ENCODE assay signal across 18 cellular contexts in the genomic region with DNA sequence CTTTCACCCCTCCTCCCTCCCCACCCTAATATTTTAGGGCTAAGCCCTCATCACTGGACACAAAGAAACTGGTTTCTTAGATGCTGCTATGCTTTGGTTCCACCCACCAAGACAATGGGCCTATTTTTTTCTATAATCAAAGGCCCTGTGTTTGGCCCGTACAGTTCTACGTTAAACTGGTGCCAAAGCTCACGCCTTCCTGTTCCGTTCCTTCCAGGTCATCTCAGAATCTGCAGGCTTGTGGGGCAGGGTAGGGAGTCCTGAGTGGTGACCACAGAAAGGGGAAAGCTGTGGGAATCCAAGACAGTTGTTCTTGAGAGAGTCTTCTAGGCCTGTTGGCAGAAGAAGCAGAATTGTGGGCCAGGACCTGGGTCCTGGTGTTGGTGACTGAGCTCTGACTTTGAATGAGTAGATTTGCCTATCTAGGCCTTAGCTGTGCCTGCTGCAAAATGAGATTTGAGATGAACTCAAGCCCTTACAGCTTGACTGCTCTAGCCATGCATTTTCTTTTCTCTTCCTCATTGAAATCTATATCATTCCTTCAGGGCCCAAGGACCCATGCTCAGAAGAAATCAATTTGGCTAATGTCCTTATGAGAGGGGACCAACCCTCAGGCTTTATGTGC. TPM values are rescaled to one million over a fixed set of nuclear protein-coding genes. Genes with fewer than 3 reads are reported as not detected.
A peak's percentile ranks its signal among the peaks of the same experiment; 100 is the strongest.
DNase-seq lines count a peak whose midpoint lies in the region; ATAC-seq, FAIRE-seq and TF ChIP-seq lines count a peak whose summit lies in the region.
"Had no signal": no experiment of that assay in that cellular context is flagged by ENCODE, and none has a peak within 500 bp of the region (broad histone marks: within the 10 kb centered on the region; RNA-seq: fewer than 3 reads in every experiment).

No MANE protein-coding gene starts in this region.

- no peaks in the 10 kb centered on the region for H3K36me3 ChIP-seq in HepG2 (replicated peaks in 1 of 2; ENCODE audit: control insufficient read depth in 1 of 2, insufficient read depth in 2 of 2, low read length in 2 of 2)
- H3K36me3 ChIP-seq in right lobe of liver, result no peaks in the 10 kb centered on the region
- no peaks in the 10 kb centered on the region for H3K36me3 ChIP-seq in colonic mucosa
- H3K36me3 ChIP-seq: upper lobe of right lung had no signal

- in situ Hi-C loops in HepG2 (cut with HindIII; ENCODE audit: extremely low pct_ligation_motif_present, low pct_unique_long_range_greater_than_20kb), result no loop called here

- no peaks in the 10 kb centered on the region for H3K79me2 ChIP-seq in HepG2 (ENCODE audit: insufficient read depth, low read length)

- FAIRE-seq in HepG2 (lab: Jason Lieb, UNC), result peak; percentile 60
- FAIRE-seq: islet of Langerhans had no signal

- intact Hi-C loops in HepG2 (cut with micrococcal nuclease; ENCODE audit: unreplicated experiment) (loop anchor here (2.0 to 5.0 kb wide), 2 partner anchors 19 to 35 kb away; no protein-coding TSS in a partner anchor), right lobe of liver (cut with DNase I) (no loop called here), colonic mucosa (cut with DNase I) (no loop called here)

- BruUV-seq in HepG2 (replicated peaks; lab: Mats Ljungman, UMichigan), result TSS peak; percentile 84

- no peaks in the 10 kb centered on the region for H3K27me3 ChIP-seq in HepG2 (ENCODE audit: control insufficient read depth in 1 of 2, insufficient read depth in 2 of 2, low read length in 2 of 2)
- H3K27me3 ChIP-seq in right lobe of liver, result no peaks in the 10 kb centered on the region
- H3K27me3 ChIP-seq in colonic mucosa, result no peaks in the 10 kb centered on the region
- H3K27me3 ChIP-seq: upper lobe of right lung had no signal

- peak overlapping the region; percentile 69 for H3K27ac ChIP-seq in HepG2 (ENCODE audit: extremely low read length, insufficient read depth, low read length)
- H3K27ac ChIP-seq in right lobe of liver, result no peak overlapping the region
- H3K27ac ChIP-seq in colonic mucosa, result peak overlapping the region; percentile 27
- H3K27ac ChIP-seq: PC-9, upper lobe of right lung had no signal

- H3K4me1 ChIP-seq in HepG2 (ENCODE audit: insufficient read depth, low read length), result peaks cover 60% of the 10 kb centered on the region
- no peaks in the 10 kb centered on the region for H3K4me1 ChIP-seq in right lobe of liver
- peaks cover 6% of the 10 kb centered on the region for H3K4me1 ChIP-seq in colonic mucosa
- H3K4me1 ChIP-seq: upper lobe of right lung had no signal

- no peak overlapping the region for H3K4me3 ChIP-seq in HepG2 (replicated peaks in 1 of 3; ENCODE audit: insufficient read depth in 1 of 3, low read depth in 2 of 3, low read length in 3 of 3)
- H3K4me3 ChIP-seq in right lobe of liver, result no peak overlapping the region
- no peak overlapping the region for H3K4me3 ChIP-seq in colonic mucosa
- H3K4me3 ChIP-seq: PC-9, upper lobe of right lung had no signal

- CTCF ChIA-PET in HepG2 (lab: Yijun Ruan, JAX; ENCODE audit: low intra/inter-chr PET ratio, low total read pairs), result interaction anchor here (1.6 kb wide), 1 partner anchor 68 kb away, joined by 4 read pairs; no protein-coding TSS in a partner anchor

- H3K27me3 Mint-ChIP-seq in activated T-cell treated with anti-CD3 and anti-CD28 coated beads, Interleukin-2, amount 50 U/mL, for 24 hours, result no peaks in the 10 kb centered on the region
- H3K27me3 Mint-ChIP-seq: stimulated activated memory B cell treated with anti-CD40 and anti-IgM and Interleukin-4, amounts not matched to agents 10 μg/mL and 1 μg/mL and 100 μg/mL, for 72 hours had no signal

- peak; percentile 72 for ATAC-seq in HepG2
- no peak for ATAC-seq in right lobe of liver
- ATAC-seq in HG03565 (IDR thresholded peaks at IDR 0.05; ENCODE audit: unreplicated experiment), result no peak
- ATAC-seq: stimulated activated memory B cell treated with anti-CD40 and anti-IgM and Interleukin-4, amounts not matched to agents 10 μg/mL and 1 μg/mL and 100 μg/mL, for 72 hours; upper lobe of right lung had no signal

- H3K36me3 Mint-ChIP-seq in activated T-cell treated with anti-CD3 and anti-CD28 coated beads, Interleukin-2, amount 50 U/mL, for 24 hours (ENCODE audit: low read depth), result no peaks in the 10 kb centered on the region
- H3K36me3 Mint-ChIP-seq: stimulated activated memory B cell treated with anti-CD40 and anti-IgM and Interleukin-4, amounts not matched to agents 10 μg/mL and 1 μg/mL and 100 μg/mL, for 72 hours had no signal

- DNase-seq in HepG2 (ENCODE audit: low spot score), result peak; percentile 52
- DNase-seq in right lobe of liver, result no peak
- no peak for DNase-seq in colonic mucosa
- DNase-seq in midbrain (lab: John Stamatoyannopoulos, UW), result peak; percentile 87
- no peak for DNase-seq in activated T-cell treated with anti-CD3 and anti-CD28 coated beads, Interleukin-2, amount 50 U/mL, for 24 hours
- DNase-seq in DMS153 treated with DMSO at 0.1 percent for 48 hours (lab: John Stamatoyannopoulos, UW; ENCODE audit: unreplicated experiment), result no peak
- DNase-seq in cerebellar nuclear complex (lab: John Stamatoyannopoulos, UW), result no peak
- DNase-seq: activated T-cell treated with anti-CD3 and anti-CD28 coated beads, Interleukin-2, amount 50 U/mL, for 48 hours; NCI-H2081 treated with DMSO at 0.1 percent for 48 hours; NCI-H524 treated with DMSO at 0.1 percent for 48 hours; PC-9; upper lobe of right lung had no signal

- peak overlapping the region; percentile 39; the same call in 1 of the 2 replicates for H3K9ac ChIP-seq in HepG2 (ENCODE audit: insufficient read depth, low read depth, low read length)
- no peak overlapping the region for H3K9ac ChIP-seq in colonic mucosa (ENCODE audit: low read depth in 2 of 2, low read length in 2 of 2)

- H3K9me3 Mint-ChIP-seq in activated T-cell treated with anti-CD3 and anti-CD28 coated beads, Interleukin-2, amount 50 U/mL, for 24 hours, result no peaks in the 10 kb centered on the region
- H3K9me3 Mint-ChIP-seq: stimulated activated memory B cell treated with anti-CD40 and anti-IgM and Interleukin-4, amounts not matched to agents 10 μg/mL and 1 μg/mL and 100 μg/mL, for 72 hours had no signal

- POLR2A ChIA-PET in HepG2 (lab: Yijun Ruan, JAX), result interaction anchor here (1.2 to 1.6 kb wide), 3 partner anchors 12 to 66 kb away, joined by 3 to 9 read pairs (median 6); partner anchors contain the start of gene CEACAM1

- TF ChIP-seq CTCF in HepG2 (CRISPR knock-in tag; IDR thresholded peaks at IDR 0.05), result no peak
- TF ChIP-seq CTCF in right lobe of liver (IDR thresholded peaks at IDR 0.05), result no peak
- no peak for TF ChIP-seq CTCF in colonic mucosa (IDR thresholded peaks at IDR 0.05)

- H2AFZ ChIP-seq in HepG2 (ENCODE audit: low read length), result no peak overlapping the region
- H2AFZ ChIP-seq: PC-9 had no signal

- H4K20me1 ChIP-seq in HepG2 (ENCODE audit: insufficient read depth, low read length), result no peaks in the 10 kb centered on the region

- no peak overlapping the region for H3K27ac Mint-ChIP-seq in activated T-cell treated with anti-CD3 and anti-CD28 coated beads, Interleukin-2, amount 50 U/mL, for 24 hours

- H3K4me2 ChIP-seq in HepG2 (ENCODE audit: low read depth, low read length), result peak overlapping the region; percentile 59
- H3K4me2 ChIP-seq: PC-9 had no signal

- WGBS in HepG2 (ENCODE audit: low lambda C conversion rate), result 8% methylated on average over 4 of the region's 4 CpGs
- 91% methylated on average over 4 of the region's 4 CpGs for whole genome bisulfite sequencing in right lobe of liver (ENCODE audit: insufficient coverage, low coverage, low lambda C conversion rate, missing lambda C conversion rate)

- no peak for TF ChIP-seq POLR2A in HepG2 (IDR thresholded peaks at IDR 0.05; ENCODE audit: insufficient read depth in 1 of 2, low read depth in 2 of 2, low read length in 2 of 2)
- no peak for TF ChIP-seq POLR2A in right lobe of liver (IDR thresholded peaks at IDR 0.05)

- H3K4me3 Mint-ChIP-seq in activated T-cell treated with anti-CD3 and anti-CD28 coated beads, Interleukin-2, amount 50 U/mL, for 24 hours, result no peak overlapping the region
- H3K4me3 Mint-ChIP-seq: stimulated activated memory B cell treated with anti-CD40 and anti-IgM and Interleukin-4, amounts not matched to agents 10 μg/mL and 1 μg/mL and 100 μg/mL, for 72 hours had no signal

- no peak for TF ChIP-seq EP300 in HepG2 (IDR thresholded peaks at IDR 0.05; ENCODE audit: low read depth in 2 of 2, low read length in 2 of 2)
- no peak for TF ChIP-seq EP300 in HepG2 (CRISPR knock-in tag; IDR thresholded peaks at IDR 0.05; ENCODE audit: borderline replicate concordance)

- H3K9me3 ChIP-seq in HepG2 (ENCODE audit: low read length) (no peaks in the 10 kb centered on the region), right lobe of liver (no peaks in the 10 kb centered on the region), colonic mucosa (no peaks in the 10 kb centered on the region)
- H3K9me3 ChIP-seq: upper lobe of right lung had no signal

- peaks cover 5% of the 10 kb centered on the region for H3K4me1 Mint-ChIP-seq in activated T-cell treated with anti-CD3 and anti-CD28 coated beads, Interleukin-2, amount 50 U/mL, for 24 hours (ENCODE audit: low read depth)

- TF ChIP-seq RAD21 in HepG2 (CRISPR knock-in tag; IDR thresholded peaks at IDR 0.05), result no peak

RNA-seq across cellular contexts. Expression of gene CXCL17, which starts 19.1 kb away (rescaled TPM):
- total RNA-seq in HepG2 (2016; rRNA removed; fragmentation: Illumina TruSeq; extraction: Trizol) (not detected in 2 replicates), right lobe of liver (under 1 TPM in 1 of 6 experiments, not detected in 5; 0.29 TPM), colonic mucosa (not detected)
- not detected in 2 replicates for total RNA-seq in HepG2 (2016; cell fraction: cytosol; rRNA removed; fragmentation: Illumina TruSeq; extraction: Trizol; ENCODE audit: low read depth)
- total RNA-seq in HepG2 (2016; cell fraction: insoluble cytoplasmic fraction; rRNA removed; fragmentation: Illumina TruSeq; extraction: Trizol), result not detected in 2 replicates
- total RNA-seq in HepG2 (2016; cell fraction: membrane; rRNA removed; fragmentation: Illumina TruSeq; extraction: Trizol), result not detected in 2 replicates
- total RNA-seq in HepG2 (2016; cell fraction: nucleus; rRNA removed; fragmentation: Illumina TruSeq; extraction: Trizol), result not detected in 2 replicates
- polyA plus RNA-seq in HepG2 (2011; rRNA removed), result 0.10 and 0.12 TPM in 2 replicates
- polyA plus RNA-seq in HepG2 (2011; cell fraction: cytosol; rRNA removed), result 0.06 and 0.07 TPM in 2 replicates
- polyA plus RNA-seq in HepG2 (2011; cell fraction: nucleus; rRNA removed), result not detected in 2 replicates
- polyA plus RNA-seq in HepG2 (2012), result 0.23 TPM in 1 of 2 replicates, not detected in the other
- not detected in 2 replicates for polyA plus RNA-seq in HepG2 (2016; cell fraction: cytosol; fragmentation: Illumina TruSeq; extraction: Trizol; ENCODE audit: low read depth)
- polyA plus RNA-seq in HepG2 (2016; cell fraction: insoluble cytoplasmic fraction; fragmentation: Illumina TruSeq; extraction: Trizol; ENCODE audit: low read depth), result not detected in 2 replicates
- polyA plus RNA-seq in HepG2 (2016; cell fraction: membrane; fragmentation: Illumina TruSeq; extraction: Trizol; ENCODE audit: low read depth), result not detected in 2 replicates
- not detected in 2 replicates for polyA plus RNA-seq in HepG2 (2016; cell fraction: nucleus; fragmentation: Illumina TruSeq; extraction: Trizol; ENCODE audit: insufficient read depth, low read depth)
- not detected in 2 replicates for polyA minus RNA-seq in HepG2 (2011; rRNA and poly(A)+ RNA removed; ENCODE audit: low replicate concordance)
- polyA minus RNA-seq in HepG2 (2011; cell fraction: cytosol; rRNA and poly(A)+ RNA removed), result not detected in 2 replicates
- not detected in 2 replicates for polyA minus RNA-seq in HepG2 (2011; cell fraction: nucleus; rRNA and poly(A)+ RNA removed)
- total RNA-seq: chondrocyte, mononuclear cell, osteocyte had no signal

RNA-seq across cellular contexts. Expression of gene LIPE, which starts 34.6 kb away (rescaled TPM):
- total RNA-seq in HepG2 (2016; rRNA removed; fragmentation: Illumina TruSeq; extraction: Trizol) (not detected in 2 replicates), right lobe of liver (1 to 10 TPM in 5 of 6 experiments, under 1 TPM in 1; 0.87 to 2.5 (median 1.8) TPM), colonic mucosa (10 to 100 TPM in 1 of 2 donors, 1 to 10 TPM in 1; 9.6 to 16.0 TPM)
- total RNA-seq in HepG2 (2016; cell fraction: cytosol; rRNA removed; fragmentation: Illumina TruSeq; extraction: Trizol; ENCODE audit: low read depth), result not detected in 2 replicates
- not detected in 2 replicates for total RNA-seq in HepG2 (2016; cell fraction: insoluble cytoplasmic fraction; rRNA removed; fragmentation: Illumina TruSeq; extraction: Trizol)
- not detected in 2 replicates for total RNA-seq in HepG2 (2016; cell fraction: membrane; rRNA removed; fragmentation: Illumina TruSeq; extraction: Trizol)
- total RNA-seq in HepG2 (2016; cell fraction: nucleus; rRNA removed; fragmentation: Illumina TruSeq; extraction: Trizol), result not detected in 2 replicates
- 0.20 TPM in 1 of 2 replicates, not detected in the other for polyA plus RNA-seq in HepG2 (2011; rRNA removed)
- 0.08 and 0.13 TPM in 2 replicates for polyA plus RNA-seq in HepG2 (2011; cell fraction: cytosol; rRNA removed)
- polyA plus RNA-seq in HepG2 (2011; cell fraction: nucleus; rRNA removed), result 0.03 TPM in 1 of 2 replicates, not detected in the other
- 0.13 and 0.15 TPM in 2 replicates for polyA plus RNA-seq in HepG2 (2012)
- polyA plus RNA-seq in HepG2 (2016; cell fraction: cytosol; fragmentation: Illumina TruSeq; extraction: Trizol; ENCODE audit: low read depth), result not detected in 2 replicates
- not detected in 2 replicates for polyA plus RNA-seq in HepG2 (2016; cell fraction: insoluble cytoplasmic fraction; fragmentation: Illumina TruSeq; extraction: Trizol; ENCODE audit: low read depth)
- polyA plus RNA-seq in HepG2 (2016; cell fraction: membrane; fragmentation: Illumina TruSeq; extraction: Trizol; ENCODE audit: low read depth), result not detected in 2 replicates
- polyA plus RNA-seq in HepG2 (2016; cell fraction: nucleus; fragmentation: Illumina TruSeq; extraction: Trizol; ENCODE audit: insufficient read depth, low read depth), result not detected in 2 replicates
- not detected in 2 replicates for polyA minus RNA-seq in HepG2 (2011; rRNA and poly(A)+ RNA removed; ENCODE audit: low replicate concordance)
- not detected in 2 replicates for polyA minus RNA-seq in HepG2 (2011; cell fraction: cytosol; rRNA and poly(A)+ RNA removed)
- polyA minus RNA-seq in HepG2 (2011; cell fraction: nucleus; rRNA and poly(A)+ RNA removed), result not detected in 2 replicates

Comparison
In these comparisons a context has a peak if more than half of its experiments do, and no peak if none do; other contexts are left out.
1. DNase-seq: peak in HepG2 (single experiment) and midbrain (single experiment); none in right lobe of liver (0 of 3), colonic mucosa (single experiment), activated T-cell treated with anti-CD3 and anti-CD28 coated beads, Interleukin-2, amount 50 U/mL, for 24 hours (single experiment), DMS153 treated with DMSO at 0.1 percent for 48 hours (single experiment) and cerebellar nuclear complex (0 of 2).
2. H3K27ac ChIP-seq: peak in HepG2 (single experiment) and colonic mucosa (single experiment); none in right lobe of liver (0 of 3).